Comparison of ENCODE assay signal across 20 cellular contexts in genomic region chr1:67556297-67556900, GRCh38.
DNase-seq lines count a peak whose midpoint lies in the region; ATAC-seq, FAIRE-seq and TF ChIP-seq lines count a peak whose summit lies in the region.
"Had no signal": no experiment of that assay in that cellular context is flagged by ENCODE, and none has a peak within 500 bp of the region (broad histone marks: within the 10 kb centered on the region; RNA-seq: fewer than 3 reads in every experiment).

No MANE protein-coding gene starts in this region.

- H4K20me1 ChIP-seq in OCI-LY7 (ENCODE audit: insufficient read depth, low read length), result no peaks in the 10 kb centered on the region
- no peaks in the 10 kb centered on the region for H4K20me1 ChIP-seq in endothelial cell of umbilical vein (replicated peaks; ENCODE audit: control insufficient read depth, extremely low read depth, insufficient read depth, low read length)
- no peaks in the 10 kb centered on the region for H4K20me1 ChIP-seq in neural progenitor cell (ENCODE audit: low read depth)

- DNase-seq in DMS53 (lab: John Stamatoyannopoulos, UW) (peak; percentile 65), DMS53 treated with DMSO at 0.1 percent for 48 hours (lab: John Stamatoyannopoulos, UW; ENCODE audit: unreplicated experiment) (no peak), OCI-LY7 (ENCODE audit: low spot score) (no peak), endothelial cell of umbilical vein (ENCODE audit: low read depth, low spot score) (no peak), neural progenitor cell (ENCODE audit: low spot score) (no peak), NOMO-1 treated with DMSO at 0.1 percent for 48 hours (lab: John Stamatoyannopoulos, UW; ENCODE audit: unreplicated experiment) (no peak), T-helper 9 cell (no peak), lower lobe of right lung (no peak)
- DNase-seq: 8988T; Calu3; CD8-positive, alpha-beta T cell; NCI-H1105 treated with DMSO at 0.1 percent for 48 hours; NCI-H1694 treated with DMSO at 0.1 percent for 48 hours; NCI-H2107; NCI-H510A; NCI-H748 treated with DMSO at 0.1 percent for 48 hours had no signal

- no peak overlapping the region for H3K4me3 Mint-ChIP-seq in neural progenitor cell
- H3K4me3 Mint-ChIP-seq: CD8-positive, alpha-beta T cell; IgD-negative memory B cell had no signal

- TF ChIP-seq CTCF in OCI-LY7 (conservative IDR thresholded peaks at IDR 0.05; ENCODE audit: low read length) (no peak), endothelial cell of umbilical vein (IDR thresholded peaks at IDR 0.05; ENCODE audit: extremely low read depth in 1 of 2, insufficient read depth in 1 of 2, low read depth in 1 of 2, low read length in 2 of 2) (no peak), neural progenitor cell (IDR thresholded peaks at IDR 0.05) (no peak), lower lobe of right lung (IDR thresholded peaks at IDR 0.05) (no peak)

- no peak for ATAC-seq in lower lobe of right lung
- ATAC-seq: CD8-positive, alpha-beta T cell had no signal

- H3K79me2 ChIP-seq in OCI-LY7 (ENCODE audit: insufficient read depth, low read depth, low read length) (no peaks in the 10 kb centered on the region), endothelial cell of umbilical vein (ENCODE audit: control insufficient read depth, insufficient read depth, low read length) (no peaks in the 10 kb centered on the region), neural progenitor cell (ENCODE audit: low read depth) (no peaks in the 10 kb centered on the region)

- no peaks in the 10 kb centered on the region for H3F3A ChIP-seq in neural progenitor cell (ENCODE audit: low read depth)

- CTCF ChIA-PET in OCI-LY7 (lab: Charles Lee; ENCODE audit: unreplicated experiment), result interaction anchor here (3.4 kb wide), 1 partner anchor 204 kb away, joined by 10 read pairs; no protein-coding TSS in a partner anchor
- CTCF ChIA-PET in endothelial cell of umbilical vein (lab: Charles Lee), result interaction anchor here (0.6 to 7.7 kb wide), 6 partner anchors 14 to 203 kb away, joined by 3 to 131 read pairs (median 7); partner anchors contain the start of gene GADD45A

- peaks cover 21% of the 10 kb centered on the region for H3K4me1 Mint-ChIP-seq in neural progenitor cell

- no peak overlapping the region for H3K27ac Mint-ChIP-seq in neural progenitor cell
- H3K27ac Mint-ChIP-seq: CD8-positive, alpha-beta T cell; IgD-negative memory B cell had no signal

- H3K27ac ChIP-seq in OCI-LY7 (ENCODE audit: low read depth, low read length, poor library complexity, severe bottlenecking) (no peak overlapping the region), endothelial cell of umbilical vein (ENCODE audit: insufficient read depth, low read depth, low read length) (no peak overlapping the region), neural progenitor cell (no peak overlapping the region), lower lobe of right lung (no peak overlapping the region)
- H3K27ac ChIP-seq: HL-60, SJSA1 had no signal

- H3K9ac ChIP-seq in endothelial cell of umbilical vein (replicated peaks; ENCODE audit: extremely low read depth, insufficient read depth, low read length), result no peak overlapping the region
- no peak overlapping the region for H3K9ac ChIP-seq in neural progenitor cell

- H3K36me3 Mint-ChIP-seq in neural progenitor cell, result no peaks in the 10 kb centered on the region
- H3K36me3 Mint-ChIP-seq: CD8-positive, alpha-beta T cell; IgD-negative memory B cell had no signal

- TF ChIP-seq POLR2A in endothelial cell of umbilical vein (IDR thresholded peaks at IDR 0.05; ENCODE audit: low read depth, low read length), result no peak

- BruUV-seq in OCI-LY7 (replicated peaks; lab: Mats Ljungman, UMichigan) (no TSS peak), endothelial cell of umbilical vein (replicated peaks; lab: Mats Ljungman, UMichigan) (no TSS peak)

- peak overlapping the region; percentile 51; the same call in 1 of the 2 replicates for H2AFZ ChIP-seq in OCI-LY7 (ENCODE audit: low read length)
- H2AFZ ChIP-seq in endothelial cell of umbilical vein (ENCODE audit: low read depth, low read length), result peak overlapping the region; percentile 34
- peak overlapping the region; percentile 72 for H2AFZ ChIP-seq in neural progenitor cell (replicated peaks)

- intact Hi-C loops in OCI-LY7 (cut with micrococcal nuclease; ENCODE audit: unreplicated experiment), result no loop called here
- intact Hi-C loops in endothelial cell of umbilical vein (cut with micrococcal nuclease), result no loop called here
- intact Hi-C loops in lower lobe of right lung (cut with DNase I), result no loop called here

- H3K9me2 ChIP-seq in OCI-LY7 (ENCODE audit: insufficient read depth, low read length), result no peaks in the 10 kb centered on the region

- peaks cover 4% of the 10 kb centered on the region for H3K27me3 Mint-ChIP-seq in neural progenitor cell (ENCODE audit: insufficient read depth, low read depth)

- dilution Hi-C loops in endothelial cell of umbilical vein (cut with MboI; ENCODE audit: extremely low pct_ligation_motif_present, low sequenced_read_pairs), result no loop called here

- H3K36me3 ChIP-seq in OCI-LY7 (ENCODE audit: insufficient read depth, low read length), result no peaks in the 10 kb centered on the region
- H3K36me3 ChIP-seq in endothelial cell of umbilical vein (ENCODE audit: control insufficient read depth in 2 of 2, extremely low read depth in 1 of 2, insufficient read depth in 2 of 2, low read length in 2 of 2), result no peaks in the 10 kb centered on the region
- H3K36me3 ChIP-seq in neural progenitor cell, result no peaks in the 10 kb centered on the region
- H3K36me3 ChIP-seq in lower lobe of right lung, result no peaks in the 10 kb centered on the region
- H3K36me3 ChIP-seq: SJSA1 had no signal

- H3K27me3 ChIP-seq in endothelial cell of umbilical vein (ENCODE audit: control insufficient read depth in 2 of 2, insufficient read depth in 2 of 2, low read length in 2 of 2) (peaks cover 0 to 3% of the 10 kb centered on the region in 2 experiments), neural progenitor cell (no peaks in the 10 kb centered on the region), lower lobe of right lung (ENCODE audit: low read depth) (no peaks in the 10 kb centered on the region)
- H3K27me3 ChIP-seq: SJSA1 had no signal

- no peaks in the 10 kb centered on the region for H3K9me1 ChIP-seq in endothelial cell of umbilical vein (replicated peaks; ENCODE audit: control insufficient read depth, extremely low read depth, insufficient read depth, low read length)

- H3K4me3 ChIP-seq in OCI-LY7 (ENCODE audit: low read depth, low read length, poor library complexity, severe bottlenecking) (no peak overlapping the region), endothelial cell of umbilical vein (replicated peaks in 1 of 3; ENCODE audit: insufficient read depth in 1 of 3, low read depth in 1 of 3, low read length in 3 of 3) (no peak overlapping the region), neural progenitor cell (no peak overlapping the region), lower lobe of right lung (no peak overlapping the region)
- H3K4me3 ChIP-seq: SJSA1 had no signal

- POLR2A ChIA-PET in OCI-LY7 (lab: Charles Lee), result interaction anchor here (0.8 to 1.4 kb wide), 3 partner anchors 25 to 118 kb away, joined by 4 to 6 read pairs (median 5); no protein-coding TSS in a partner anchor
- POLR2A ChIA-PET in endothelial cell of umbilical vein (lab: Charles Lee), result no interaction called here

- no peaks in the 10 kb centered on the region for H3K4me1 ChIP-seq in OCI-LY7 (ENCODE audit: insufficient read depth, low read length, poor library complexity, severe bottlenecking)
- H3K4me1 ChIP-seq in endothelial cell of umbilical vein (ENCODE audit: control insufficient read depth, extremely low read depth, insufficient read depth, low read length), result peaks cover 3% of the 10 kb centered on the region
- H3K4me1 ChIP-seq in neural progenitor cell, result peaks cover 5% of the 10 kb centered on the region
- H3K4me1 ChIP-seq in lower lobe of right lung, result peaks cover 12% of the 10 kb centered on the region

- FAIRE-seq in endothelial cell of umbilical vein (lab: Jason Lieb, UNC), result no peak
- FAIRE-seq: H54 had no signal

- no peaks in the 10 kb centered on the region for H3K9me3 ChIP-seq in OCI-LY7 (ENCODE audit: low read length)
- H3K9me3 ChIP-seq in endothelial cell of umbilical vein (replicated peaks; ENCODE audit: control insufficient read depth, insufficient read depth, low read length), result no peaks in the 10 kb centered on the region
- no peaks in the 10 kb centered on the region for H3K9me3 ChIP-seq in neural progenitor cell (ENCODE audit: low read depth)
- no peaks in the 10 kb centered on the region for H3K9me3 ChIP-seq in lower lobe of right lung
- H3K9me3 ChIP-seq: SJSA1 had no signal

- H3K9me3 Mint-ChIP-seq in neural progenitor cell, result no peaks in the 10 kb centered on the region
- H3K9me3 Mint-ChIP-seq: CD8-positive, alpha-beta T cell; IgD-negative memory B cell had no signal

- H3K4me2 ChIP-seq in OCI-LY7 (ENCODE audit: low read length) (no peak overlapping the region), endothelial cell of umbilical vein (ENCODE audit: insufficient read depth, low read length) (no peak overlapping the region), neural progenitor cell (no peak overlapping the region)

TF ChIP-seq in endothelial cell of umbilical vein, 7 proteins besides CTCF, POLR2A, EP300 and RAD21:
- TF ChIP-seq EZH2 (IDR thresholded peaks at IDR 0.05; ENCODE audit: borderline replicate concordance, low read depth, low read length, severe bottlenecking), result no peak
- TF ChIP-seq JUN (IDR thresholded peaks at IDR 0.05; ENCODE audit: borderline replicate concordance, insufficient read depth, insufficient read length, low read depth), result no peak
- no peak for TF ChIP-seq POLR2AphosphoS5 (IDR thresholded peaks at IDR 0.05; ENCODE audit: insufficient read depth, low read depth, low read length)
- no peak for TF ChIP-seq MAX (IDR thresholded peaks at IDR 0.05; ENCODE audit: insufficient read depth, insufficient read length)
- TF ChIP-seq GATA2 (IDR thresholded peaks at IDR 0.05; ENCODE audit: insufficient read depth, insufficient read length, low read depth, low read length), result no peak
- no peak for TF ChIP-seq MYC (IDR thresholded peaks at IDR 0.05; ENCODE audit: low read depth, low read length)
- TF ChIP-seq FOS (IDR thresholded peaks at IDR 0.05; ENCODE audit: borderline replicate concordance, insufficient read depth, low read length), result no peak
